In genomic region chr10:615583-616152, GRCh38 we compare ENCODE assay signal across 16 cellular contexts.
A peak's percentile ranks its signal among the peaks of the same experiment; 100 is the strongest.
DNase-seq lines count a peak whose midpoint lies in the region; ATAC-seq and TF ChIP-seq lines count a peak whose summit lies in the region.
"Had no signal": no experiment of that assay in that cellular context is flagged by ENCODE, and none has a peak within 500 bp of the region (broad histone marks: within the 10 kb centered on the region; RNA-seq: fewer than 3 reads in every experiment).

No MANE protein-coding gene starts in this region.

- TF ChIP-seq CTCF in astrocyte of the spinal cord (IDR thresholded peaks at IDR 0.05; ENCODE audit: low read depth, low read length), result no peak

- no peak overlapping the region for H3K4me3 ChIP-seq in astrocyte of the spinal cord (ENCODE audit: low read depth, low read length)
- H3K4me3 ChIP-seq: gastroesophageal sphincter, ovary had no signal

- ATAC-seq in GM21515 (IDR thresholded peaks at IDR 0.05; ENCODE audit: unreplicated experiment), result no peak
- ATAC-seq in HG02970 (IDR thresholded peaks at IDR 0.05; ENCODE audit: low FRiP score, unreplicated experiment), result no peak
- no peak for ATAC-seq in HG03469 (IDR thresholded peaks at IDR 0.05; ENCODE audit: unreplicated experiment)
- ATAC-seq: gastroesophageal sphincter, left ventricle myocardium superior had no signal

- DNase-seq in LHCN-M2 (ENCODE audit: low read depth) (peak; percentile 85), astrocyte of the spinal cord (ENCODE audit: low read depth, low spot score) (peak; percentile 89), glomerular visceral epithelial cell (ENCODE audit: extremely low spot score) (peak; percentile 66), stromal cell of bone marrow (ENCODE audit: low read depth) (peak; percentile 64), SKM-1 (lab: John Stamatoyannopoulos, UW; ENCODE audit: unreplicated experiment) (no peak)
- DNase-seq: activated CD4-positive, CD25-positive, alpha-beta regulatory T cell; DND-41; MV-4-11; NCI-H526 treated with DMSO at 0.1 percent for 48 hours; ovary; Right ventricle myocardium superior had no signal

- in situ Hi-C loops in astrocyte of the spinal cord (cut with HindIII; ENCODE audit: low sequenced_read_pairs), result no loop called here
